ENCODE assay signal across 11 cellular contexts in genomic region chr3:140420621-140421357, GRCh38.
DNase-seq lines count a peak whose midpoint lies in the region; TF ChIP-seq lines count a peak whose summit lies in the region.
"Had no signal": no experiment of that assay in that cellular context is flagged by ENCODE, and none has a peak within 500 bp of the region (broad histone marks: within the 10 kb centered on the region; RNA-seq: fewer than 3 reads in every experiment).

No MANE protein-coding gene starts in this region.

- H3K9me3 ChIP-seq in subcutaneous abdominal adipose tissue (ENCODE audit: control insufficient read depth in 5 of 5, low read length in 5 of 5) (no peaks in the 10 kb centered on the region), OCI-LY7 (ENCODE audit: low read length) (no peaks in the 10 kb centered on the region)

- intact Hi-C loops in OCI-LY7 (cut with micrococcal nuclease; ENCODE audit: unreplicated experiment) = no loop called here

- DNase-seq in HS-27A (ENCODE audit: low read depth) (peak; percentile 38), choroid plexus epithelial cell (ENCODE audit: low read depth) (peak; percentile 77), kidney tubule cell (ENCODE audit: low spot score) (peak; percentile 59), OCI-LY7 (ENCODE audit: low spot score) (no peak), NCI-H2227 treated with DMSO at 0.1 percent for 48 hours (lab: John Stamatoyannopoulos, UW) (no peak), NCI-H526 treated with DMSO at 0.1 percent for 48 hours (lab: John Stamatoyannopoulos, UW) (no peak)
- DNase-seq: naive thymus-derived CD4-positive, alpha-beta T cell; NCI-H510A treated with DMSO at 0.1 percent for 48 hours; T-helper 1 cell had no signal

- no TSS peak for BruUV-seq in OCI-LY7 (replicated peaks; lab: Mats Ljungman, UMichigan)

- no peak overlapping the region for H3K4me2 ChIP-seq in OCI-LY7 (ENCODE audit: low read length)
- H3K4me2 ChIP-seq: hepatocyte had no signal

- POLR2A ChIA-PET in OCI-LY7 (lab: Charles Lee) = interaction anchor here (0.7 to 1.0 kb wide), 2 partner anchors 29 to 192 kb away, joined by 3 read pairs; no protein-coding TSS in a partner anchor

- H3K4me1 ChIP-seq in subcutaneous abdominal adipose tissue (ENCODE audit: control insufficient read depth in 5 of 5, insufficient read depth in 5 of 5, low read length in 5 of 5) (peaks cover 7 to 9% (median 7%) of the 10 kb centered on the region in 5 donors), OCI-LY7 (ENCODE audit: insufficient read depth, low read length, poor library complexity, severe bottlenecking) (no peaks in the 10 kb centered on the region)

- no peaks in the 10 kb centered on the region for H4K20me1 ChIP-seq in OCI-LY7 (ENCODE audit: insufficient read depth, low read length)

- H3K4me3 ChIP-seq in choroid plexus epithelial cell (ENCODE audit: low read depth, low read length) (no peak overlapping the region), subcutaneous abdominal adipose tissue (ENCODE audit: low read depth in 1 of 5, low read length in 5 of 5) (peak overlapping the region in 2 of 5 donors; percentile 11 to 25), OCI-LY7 (ENCODE audit: low read depth, low read length, poor library complexity, severe bottlenecking) (no peak overlapping the region)
- H3K4me3 ChIP-seq: hepatocyte had no signal

- H3K79me2 ChIP-seq in OCI-LY7 (ENCODE audit: insufficient read depth, low read depth, low read length) = no peaks in the 10 kb centered on the region
- H3K79me2 ChIP-seq: hepatocyte had no signal

- CTCF ChIA-PET in OCI-LY7 (lab: Charles Lee; ENCODE audit: unreplicated experiment) = no interaction called here

- H3K27ac ChIP-seq in subcutaneous abdominal adipose tissue (ENCODE audit: low read depth, low read length) (peak overlapping the region; percentile 11), OCI-LY7 (ENCODE audit: low read depth, low read length, poor library complexity, severe bottlenecking) (no peak overlapping the region)
- H3K27ac ChIP-seq: hepatocyte had no signal

- TF ChIP-seq CTCF in choroid plexus epithelial cell (conservative IDR thresholded peaks at IDR 0.05; ENCODE audit: low read depth, low read length) (peak; percentile 28), OCI-LY7 (conservative IDR thresholded peaks at IDR 0.05; ENCODE audit: low read length) (no peak)

- H3K27me3 ChIP-seq in subcutaneous abdominal adipose tissue (ENCODE audit: control insufficient read depth in 5 of 5, insufficient read depth in 4 of 5, low read length in 5 of 5) = no peaks in the 10 kb centered on the region
- H3K27me3 ChIP-seq: hepatocyte had no signal

- no peaks in the 10 kb centered on the region for H3K9me2 ChIP-seq in OCI-LY7 (ENCODE audit: insufficient read depth, low read length)

- no peak overlapping the region for H3K9ac ChIP-seq in subcutaneous abdominal adipose tissue (ENCODE audit: low read length in 5 of 5)

- H2AFZ ChIP-seq in OCI-LY7 (ENCODE audit: low read length) = no peak overlapping the region
- H2AFZ ChIP-seq: hepatocyte had no signal

- H3K36me3 ChIP-seq in subcutaneous abdominal adipose tissue (ENCODE audit: control insufficient read depth in 5 of 5, insufficient read depth in 5 of 5, low read length in 5 of 5) (peaks cover 0 to 3% (median 0%) of the 10 kb centered on the region in 5 donors), OCI-LY7 (ENCODE audit: insufficient read depth, low read length) (no peaks in the 10 kb centered on the region)

Comparison
In these comparisons a context has a peak if more than half of its experiments do, and no peak if none do; other contexts are left out.
1. DNase-seq: peak in HS-27A (single experiment), choroid plexus epithelial cell (single experiment) and kidney tubule cell (single experiment); none in OCI-LY7 (single experiment), NCI-H2227 treated with DMSO at 0.1 percent for 48 hours (single experiment) and NCI-H526 treated with DMSO at 0.1 percent for 48 hours (single experiment).